ENCODE assay signal across 13 cellular contexts in genomic region chr1:223776826-223777454, GRCh38.
DNase-seq lines count a peak whose midpoint lies in the region; ATAC-seq and TF ChIP-seq lines count a peak whose summit lies in the region.
"Had no signal": no experiment of that assay in that cellular context is flagged by ENCODE, and none has a peak within 500 bp of the region (broad histone marks: within the 10 kb centered on the region; RNA-seq: fewer than 3 reads in every experiment).

No MANE protein-coding gene starts in this region.

- H3K9me3 Mint-ChIP-seq in activated naive CD4-positive, alpha-beta T cell treated with anti-CD3 and anti-CD28 coated beads for 36 hours: no peaks in the 10 kb centered on the region
- H3K9me3 Mint-ChIP-seq in activated CD4-positive, alpha-beta memory T cell treated with anti-CD3 and anti-CD28 coated beads for 36 hours: no peaks in the 10 kb centered on the region
- H3K9me3 Mint-ChIP-seq in stimulated activated memory B cell treated with anti-CD40 and anti-IgM and Interleukin-4, amounts not matched to agents 10 μg/mL and 1 μg/mL and 100 μg/mL, for 72 hours: no peaks in the 10 kb centered on the region

- no peak for TF ChIP-seq EP300 in gastroesophageal sphincter (IDR thresholded peaks at IDR 0.05)

- H3K4me3 ChIP-seq in gastroesophageal sphincter (no peak overlapping the region), lower lobe of right lung (no peak overlapping the region)
- H3K4me3 ChIP-seq: esophagus squamous epithelium, vagina had no signal

- H3K36me3 ChIP-seq in gastroesophageal sphincter (peaks cover 0 to 92% of the 10 kb centered on the region in 2 donors), lower lobe of right lung (peaks cover 98% of the 10 kb centered on the region)

- H3K4me1 Mint-ChIP-seq in activated naive CD4-positive, alpha-beta T cell treated with anti-CD3 and anti-CD28 coated beads for 36 hours (ENCODE audit: low read depth): peaks cover 37% of the 10 kb centered on the region
- H3K4me1 Mint-ChIP-seq in activated CD4-positive, alpha-beta memory T cell treated with anti-CD3 and anti-CD28 coated beads for 36 hours (ENCODE audit: low read depth): peaks cover 40% of the 10 kb centered on the region
- peaks cover 22% of the 10 kb centered on the region for H3K4me1 Mint-ChIP-seq in stimulated activated memory B cell treated with anti-CD40 and anti-IgM and Interleukin-4, amounts not matched to agents 10 μg/mL and 1 μg/mL and 100 μg/mL, for 72 hours

- H3K4me3 Mint-ChIP-seq in activated naive CD4-positive, alpha-beta T cell treated with anti-CD3 and anti-CD28 coated beads for 36 hours: no peak overlapping the region
- no peak overlapping the region for H3K4me3 Mint-ChIP-seq in activated CD4-positive, alpha-beta memory T cell treated with anti-CD3 and anti-CD28 coated beads for 36 hours
- no peak overlapping the region for H3K4me3 Mint-ChIP-seq in stimulated activated memory B cell treated with anti-CD40 and anti-IgM and Interleukin-4, amounts not matched to agents 10 μg/mL and 1 μg/mL and 100 μg/mL, for 72 hours

- CTCF ChIA-PET in activated naive CD4-positive, alpha-beta T cell treated with anti-CD3 and anti-CD28 coated beads for 36 hours (lab: Charles Lee): no interaction called here
- CTCF ChIA-PET in activated CD4-positive, alpha-beta memory T cell treated with anti-CD3 and anti-CD28 coated beads for 36 hours (lab: Charles Lee): interaction anchor here (1.5 to 3.2 kb wide), 2 partner anchors 28 kb away, joined by 3 to 17 read pairs; no protein-coding TSS in a partner anchor

- DNase-seq in activated naive CD4-positive, alpha-beta T cell treated with anti-CD3 and anti-CD28 coated beads for 36 hours: no peak
- no peak for DNase-seq in activated naive CD4-positive, alpha-beta T cell treated with Interleukin-2 at 50 U/mL for 16 hours
- DNase-seq in activated CD4-positive, alpha-beta memory T cell treated with anti-CD3 and anti-CD28 coated beads for 36 hours: no peak
- DNase-seq in foreskin melanocyte: no peak
- DNase-seq in lower lobe of right lung: no peak
- DNase-seq: EL, esophagus squamous epithelium, NCI-H2171, T-helper 2 cell had no signal

- POLR2A ChIA-PET in activated CD4-positive, alpha-beta memory T cell treated with anti-CD3 and anti-CD28 coated beads for 36 hours (lab: Charles Lee): interaction anchor here (3.2 kb wide), 1 partner anchor 69 kb away, joined by 17 read pairs; the partner anchor contains the start of gene TP53BP2

- WGBS in gastroesophageal sphincter (ENCODE audit: low coverage in 1 of 2), 2 donors: 67 to 82% methylated on average over 10 of the region's 10 CpGs

- H3K27ac ChIP-seq in gastroesophageal sphincter (peak overlapping the region in 3 of 4 donors; percentile 17 to 50 (median 33)), lower lobe of right lung (no peak overlapping the region)
- H3K27ac ChIP-seq: vagina had no signal

- no peaks in the 10 kb centered on the region for H3K9me3 ChIP-seq in gastroesophageal sphincter
- H3K9me3 ChIP-seq in lower lobe of right lung: no peaks in the 10 kb centered on the region
- H3K9me3 ChIP-seq: esophagus squamous epithelium, vagina had no signal

- H3K27ac Mint-ChIP-seq in activated naive CD4-positive, alpha-beta T cell treated with anti-CD3 and anti-CD28 coated beads for 36 hours: peak overlapping the region; percentile 86
- peak overlapping the region; percentile 55 for H3K27ac Mint-ChIP-seq in activated CD4-positive, alpha-beta memory T cell treated with anti-CD3 and anti-CD28 coated beads for 36 hours
- peak overlapping the region; percentile 2 for H3K27ac Mint-ChIP-seq in stimulated activated memory B cell treated with anti-CD40 and anti-IgM and Interleukin-4, amounts not matched to agents 10 μg/mL and 1 μg/mL and 100 μg/mL, for 72 hours

- TF ChIP-seq CTCF in gastroesophageal sphincter (IDR thresholded peaks at IDR 0.05) (no peak), lower lobe of right lung (IDR thresholded peaks at IDR 0.05) (no peak)

- H3K27me3 Mint-ChIP-seq in activated naive CD4-positive, alpha-beta T cell treated with anti-CD3 and anti-CD28 coated beads for 36 hours (ENCODE audit: low read depth): no peaks in the 10 kb centered on the region
- no peaks in the 10 kb centered on the region for H3K27me3 Mint-ChIP-seq in activated CD4-positive, alpha-beta memory T cell treated with anti-CD3 and anti-CD28 coated beads for 36 hours
- H3K27me3 Mint-ChIP-seq in stimulated activated memory B cell treated with anti-CD40 and anti-IgM and Interleukin-4, amounts not matched to agents 10 μg/mL and 1 μg/mL and 100 μg/mL, for 72 hours: no peaks in the 10 kb centered on the region

- H3K27me3 ChIP-seq in gastroesophageal sphincter (no peaks in the 10 kb centered on the region), lower lobe of right lung (ENCODE audit: low read depth) (no peaks in the 10 kb centered on the region)
- H3K27me3 ChIP-seq: esophagus squamous epithelium, vagina had no signal

- intact Hi-C loops in activated naive CD4-positive, alpha-beta T cell treated with anti-CD3 and anti-CD28 coated beads for 36 hours (cut with micrococcal nuclease): loop anchor here (1.0 to 5.0 kb wide), 6 partner anchors 51 to 655 kb away; partner anchors contain the start of gene WDR26
- intact Hi-C loops in activated CD4-positive, alpha-beta memory T cell treated with anti-CD3 and anti-CD28 coated beads for 36 hours (cut with micrococcal nuclease): loop anchor here (1.0 kb wide), 1 partner anchor 58 kb away; no protein-coding TSS in a partner anchor
- intact Hi-C loops in lower lobe of right lung (cut with DNase I): no loop called here

- ATAC-seq in gastroesophageal sphincter: no peak
- no peak for ATAC-seq in stimulated activated memory B cell treated with anti-CD40 and anti-IgM and Interleukin-4, amounts not matched to agents 10 μg/mL and 1 μg/mL and 100 μg/mL, for 72 hours
- no peak for ATAC-seq in HG03521 (IDR thresholded peaks at IDR 0.05; ENCODE audit: unreplicated experiment)
- no peak for ATAC-seq in lower lobe of right lung

- peaks cover 33% of the 10 kb centered on the region for H3K36me3 Mint-ChIP-seq in activated naive CD4-positive, alpha-beta T cell treated with anti-CD3 and anti-CD28 coated beads for 36 hours (ENCODE audit: low read depth)
- peaks cover 49% of the 10 kb centered on the region for H3K36me3 Mint-ChIP-seq in activated CD4-positive, alpha-beta memory T cell treated with anti-CD3 and anti-CD28 coated beads for 36 hours
- H3K36me3 Mint-ChIP-seq in stimulated activated memory B cell treated with anti-CD40 and anti-IgM and Interleukin-4, amounts not matched to agents 10 μg/mL and 1 μg/mL and 100 μg/mL, for 72 hours: peaks cover 58% of the 10 kb centered on the region

- no peak for TF ChIP-seq POLR2A in gastroesophageal sphincter (IDR thresholded peaks at IDR 0.05)

- H3K4me1 ChIP-seq in gastroesophageal sphincter (peaks cover 4 to 16% (median 5%) of the 10 kb centered on the region in 3 donors), lower lobe of right lung (peaks cover 29% of the 10 kb centered on the region)

Comparison
In these comparisons a context has a peak if more than half of its experiments do, and no peak if none do; other contexts are left out.
1. H3K27ac Mint-ChIP-seq: peak in every context shown above with its lines; median percentile 86 in activated naive CD4-positive, alpha-beta T cell treated with anti-CD3 and anti-CD28 coated beads for 36 hours; 55 in activated CD4-positive, alpha-beta memory T cell treated with anti-CD3 and anti-CD28 coated beads for 36 hours; 2 in stimulated activated memory B cell treated with anti-CD40 and anti-IgM and Interleukin-4, amounts not matched to agents 10 μg/mL and 1 μg/mL and 100 μg/mL, for 72 hours.